In the genomic region with DNA sequence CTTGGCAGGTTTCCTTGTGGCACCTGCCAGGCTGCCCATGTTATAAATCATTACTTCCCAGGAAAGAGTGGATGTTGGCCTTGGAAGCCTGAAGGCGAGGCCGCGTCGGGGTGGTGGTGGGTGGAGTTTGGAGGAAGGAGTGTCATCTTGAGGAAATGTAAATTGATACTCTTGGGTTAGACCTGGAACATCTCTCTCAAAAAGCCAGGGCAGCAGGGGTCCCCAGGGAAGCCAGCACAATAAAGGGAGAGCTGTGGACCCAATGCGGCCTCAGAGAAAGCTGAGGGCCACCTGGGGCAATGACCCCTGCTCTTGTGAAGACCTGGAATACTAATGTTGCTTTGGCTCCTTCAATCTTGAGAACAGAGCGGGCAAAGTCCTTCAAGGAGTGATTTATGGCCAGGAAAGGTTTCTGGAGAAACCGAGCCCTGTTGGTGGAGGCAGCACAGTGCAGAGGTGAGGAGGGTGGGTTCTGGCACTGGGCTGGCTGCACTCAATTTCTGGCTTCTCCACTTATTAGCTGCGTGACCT, we compare ENCODE assay signal across 10 cellular contexts. TPM values are rescaled to one million over a fixed set of nuclear protein-coding genes. Genes with fewer than 3 reads are reported as not detected.
DNase-seq lines count a peak whose midpoint lies in the region; ATAC-seq and TF ChIP-seq lines count a peak whose summit lies in the region.
"Had no signal": no experiment of that assay in that cellular context is flagged by ENCODE, and none has a peak within 500 bp of the region (broad histone marks: within the 10 kb centered on the region; RNA-seq: fewer than 3 reads in every experiment).

No MANE protein-coding gene starts in this region.

- H3K4me1 ChIP-seq in Peyer's patch: peaks cover 0 to 19% (median 0%) of the 10 kb centered on the region in 4 donors
- peaks cover 7 to 16% of the 10 kb centered on the region in 2 donors for H3K4me1 ChIP-seq in mucosa of rectum (ENCODE audit: control insufficient read depth in 2 of 2, insufficient read depth in 2 of 2, low read length in 2 of 2)
- peaks cover 0 to 18% (median 8%) of the 10 kb centered on the region in 4 donors for H3K4me1 ChIP-seq in tibial artery

- H3K27ac ChIP-seq in Peyer's patch (peak overlapping the region in 3 of 4 donors; percentile 0 to 80 (median 61)), mucosa of rectum (ENCODE audit: low read depth in 2 of 2, low read length in 2 of 2) (peak overlapping the region; percentile 64 to 88), tibial artery (no peak overlapping the region)
- H3K27ac ChIP-seq: VCaP had no signal

- peaks cover 4% of the 10 kb centered on the region for H3K4me1 Mint-ChIP-seq in stimulated activated naive CD8-positive, alpha-beta T cell treated with anti-CD3 and anti-CD28 coated beads, Interleukin-15, amount 100 ng/mL, for 72 hours
- H3K4me1 Mint-ChIP-seq: activated naive CD4-positive, alpha-beta T cell treated with anti-CD3 and anti-CD28 coated beads, Interleukin-2, amount 50 U/mL, for 24 hours had no signal

- TF ChIP-seq POLR2A in Peyer's patch (IDR thresholded peaks at IDR 0.05): no peak

- H3K27me3 ChIP-seq in Peyer's patch (no peaks in the 10 kb centered on the region), mucosa of rectum (ENCODE audit: control insufficient read depth in 2 of 2, insufficient read depth in 2 of 2, low read length in 2 of 2) (no peaks in the 10 kb centered on the region), tibial artery (no peaks in the 10 kb centered on the region)

- TF ChIP-seq CTCF in Peyer's patch (IDR thresholded peaks at IDR 0.05) (peak in 3 of 6 experiments; percentile 55 to 65 (median 58)), tibial artery (IDR thresholded peaks at IDR 0.05) (no peak)

- H3K36me3 ChIP-seq in Peyer's patch (no peaks in the 10 kb centered on the region), mucosa of rectum (ENCODE audit: control insufficient read depth in 2 of 2, insufficient read depth in 2 of 2, low read length in 2 of 2) (no peaks in the 10 kb centered on the region), tibial artery (no peaks in the 10 kb centered on the region)

- no peaks in the 10 kb centered on the region for H3K27me3 Mint-ChIP-seq in stimulated activated naive CD8-positive, alpha-beta T cell treated with anti-CD3 and anti-CD28 coated beads, Interleukin-15, amount 100 ng/mL, for 72 hours
- H3K27me3 Mint-ChIP-seq: activated naive CD4-positive, alpha-beta T cell treated with anti-CD3 and anti-CD28 coated beads, Interleukin-2, amount 50 U/mL, for 24 hours had no signal

- H3K4me3 Mint-ChIP-seq in stimulated activated naive CD8-positive, alpha-beta T cell treated with anti-CD3 and anti-CD28 coated beads, Interleukin-15, amount 100 ng/mL, for 72 hours: no peak overlapping the region
- H3K4me3 Mint-ChIP-seq: activated naive CD4-positive, alpha-beta T cell treated with anti-CD3 and anti-CD28 coated beads, Interleukin-2, amount 50 U/mL, for 24 hours had no signal

- no peak overlapping the region for H3K27ac Mint-ChIP-seq in stimulated activated naive CD8-positive, alpha-beta T cell treated with anti-CD3 and anti-CD28 coated beads, Interleukin-15, amount 100 ng/mL, for 72 hours
- H3K27ac Mint-ChIP-seq: activated naive CD4-positive, alpha-beta T cell treated with anti-CD3 and anti-CD28 coated beads, Interleukin-2, amount 50 U/mL, for 24 hours had no signal

- H3K9ac ChIP-seq in mucosa of rectum (ENCODE audit: low read depth in 1 of 2, low read length in 2 of 2): peak overlapping the region in 1 of 2 donors; percentile 49

- no peak for DNase-seq in stimulated activated naive CD8-positive, alpha-beta T cell treated with anti-CD3 and anti-CD28 coated beads, Interleukin-15, amount 100 ng/mL, for 72 hours
- no peak for DNase-seq in stimulated activated naive CD8-positive, alpha-beta T cell treated with anti-CD3 and anti-CD28 coated beads, Interleukin-15, Interleukin-2, amounts not matched to agents 100 U/mL and 50 U/mL, for 24 hours
- DNase-seq in Peyer's patch (peak in 2 of 3 donors; percentile 69 to 79), OCI-M2 (lab: John Stamatoyannopoulos, UW; ENCODE audit: unreplicated experiment) (no peak), tibial artery (no peak)
- no peak for DNase-seq in activated T-cell treated with anti-CD3 and anti-CD28 coated beads, Interleukin-2, amount 50 U/mL, for 1 hour

- peak; percentile 26 for ATAC-seq in stimulated activated naive CD8-positive, alpha-beta T cell treated with anti-CD3 and anti-CD28 coated beads, Interleukin-15, amount 100 ng/mL, for 72 hours
- ATAC-seq in stimulated activated naive CD8-positive, alpha-beta T cell treated with anti-CD3 and anti-CD28 coated beads, Interleukin-15, Interleukin-2, amounts not matched to agents 100 U/mL and 50 U/mL, for 24 hours: no peak
- no peak for ATAC-seq in GM18861 (IDR thresholded peaks at IDR 0.05; ENCODE audit: unreplicated experiment)

- H3K4me3 ChIP-seq in Peyer's patch (no peak overlapping the region), mucosa of rectum (ENCODE audit: low read length in 2 of 2) (peak overlapping the region in 1 of 2 donors; percentile 39), tibial artery (no peak overlapping the region)

- intact Hi-C loops in tibial artery (cut with DNase I; ENCODE audit: low total_unique reads): no loop called here

- H3K9me3 ChIP-seq in Peyer's patch (no peaks in the 10 kb centered on the region), mucosa of rectum (ENCODE audit: control insufficient read depth in 2 of 2, low read length in 2 of 2) (no peaks in the 10 kb centered on the region), tibial artery (no peaks in the 10 kb centered on the region)

- H3K9me3 Mint-ChIP-seq in stimulated activated naive CD8-positive, alpha-beta T cell treated with anti-CD3 and anti-CD28 coated beads, Interleukin-15, amount 100 ng/mL, for 72 hours: peaks cover 5 to 15% of the 10 kb centered on the region in 2 donors
- H3K9me3 Mint-ChIP-seq: activated naive CD4-positive, alpha-beta T cell treated with anti-CD3 and anti-CD28 coated beads, Interleukin-2, amount 50 U/mL, for 24 hours had no signal

RNA-seq across cellular contexts. Expression of a gene that starts 26.3 kb away (rescaled TPM):
- total RNA-seq in Peyer's patch: 10 to 100 TPM; 34.3 to 61.1 (median 39.1) TPM

Comparison
In these comparisons a context has a peak if more than half of its experiments do, and no peak if none do; other contexts are left out.
1. DNase-seq: peak in Peyer's patch (2 of 3); none in stimulated activated naive CD8-positive, alpha-beta T cell treated with anti-CD3 and anti-CD28 coated beads, Interleukin-15, amount 100 ng/mL, for 72 hours (0 of 2), stimulated activated naive CD8-positive, alpha-beta T cell treated with anti-CD3 and anti-CD28 coated beads, Interleukin-15, Interleukin-2, amounts not matched to agents 100 U/mL and 50 U/mL, for 24 hours (single experiment), OCI-M2 (single experiment), tibial artery (0 of 2) and activated T-cell treated with anti-CD3 and anti-CD28 coated beads, Interleukin-2, amount 50 U/mL, for 1 hour (single experiment).
2. H3K27ac ChIP-seq: peak in Peyer's patch (3 of 4) and mucosa of rectum (2 of 2); none in tibial artery (0 of 2).